ENCODE assay signal across 9 cellular contexts in the genomic region with DNA sequence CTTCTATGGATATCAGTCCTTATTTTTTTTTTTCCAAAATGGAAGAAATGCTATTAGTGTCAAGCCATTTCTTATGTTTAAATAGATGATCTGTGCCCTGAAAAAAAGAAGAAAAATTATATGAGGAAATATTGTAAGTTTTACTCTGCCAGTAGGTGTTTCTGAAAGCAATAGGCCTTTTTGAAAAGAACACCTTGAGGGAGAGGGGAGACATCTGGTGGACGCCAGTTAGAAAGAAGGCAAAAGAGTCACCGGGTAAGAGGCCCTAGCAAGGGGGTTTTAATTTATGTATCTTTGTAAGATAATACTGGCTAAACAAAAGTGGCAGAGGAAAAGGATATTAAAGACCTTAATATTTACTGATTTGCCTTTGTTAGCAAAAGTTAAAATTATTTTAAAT. TPM values are rescaled to one million over a fixed set of nuclear protein-coding genes. Genes with fewer than 3 reads are reported as not detected.
A peak's percentile ranks its signal among the peaks of the same experiment; 100 is the strongest.
DNase-seq lines count a peak whose midpoint lies in the region; ATAC-seq and TF ChIP-seq lines count a peak whose summit lies in the region.
"Had no signal": no experiment of that assay in that cellular context is flagged by ENCODE, and none has a peak within 500 bp of the region (broad histone marks: within the 10 kb centered on the region; RNA-seq: fewer than 3 reads in every experiment).

No MANE protein-coding gene starts in this region.

- H3K4me3 ChIP-seq in Jurkat, Clone E6-1 (ENCODE audit: low read length) = no peak overlapping the region
- H3K4me3 ChIP-seq in lower lobe of right lung = no peak overlapping the region

- CTCF ChIA-PET in WTC11 (lab: Charles Lee) = interaction anchor here (0.7 to 3.0 kb wide), 2 partner anchors 89 to 203 kb away, joined by 6 to 18 read pairs; no protein-coding TSS in a partner anchor

- no peaks in the 10 kb centered on the region for H3K27me3 Mint-ChIP-seq in WTC11 (ENCODE audit: low read depth)
- H3K27me3 Mint-ChIP-seq in mesothelial cell of epicardium (ENCODE audit: low read depth) = no peaks in the 10 kb centered on the region
- H3K27me3 Mint-ChIP-seq in naive thymus-derived CD8-positive, alpha-beta T cell = peaks cover 4 to 25% (median 8%) of the 10 kb centered on the region in 5 donors
- peaks cover 16% of the 10 kb centered on the region for H3K27me3 Mint-ChIP-seq in activated naive CD8-positive, alpha-beta T cell treated with anti-CD3 and anti-CD28 coated beads for 36 hours

- POLR2A ChIA-PET in WTC11 (lab: Charles Lee) = no interaction called here
- POLR2A ChIA-PET in naive thymus-derived CD8-positive, alpha-beta T cell (lab: Charles Lee) = no interaction called here

- H3K4me3 Mint-ChIP-seq in WTC11 (no peak overlapping the region), mesothelial cell of epicardium (no peak overlapping the region)
- no peak overlapping the region for H3K4me3 Mint-ChIP-seq in naive thymus-derived CD8-positive, alpha-beta T cell
- no peak overlapping the region for H3K4me3 Mint-ChIP-seq in activated naive CD8-positive, alpha-beta T cell treated with anti-CD3 and anti-CD28 coated beads for 36 hours
- H3K4me3 Mint-ChIP-seq: activated naive CD4-positive, alpha-beta T cell treated with anti-CD3 and anti-CD28 coated beads, Interleukin-2, amount 10 ng/mL, durations not matched to agents 7 days and 5 days had no signal

- TF ChIP-seq CTCF in WTC11 (IDR thresholded peaks at IDR 0.05) (no peak), lower lobe of right lung (IDR thresholded peaks at IDR 0.05) (peak; percentile 32), mesothelial cell of epicardium (IDR thresholded peaks at IDR 0.05; ENCODE audit: unreplicated experiment) (no peak)

- ATAC-seq in WTC11 (peak; percentile 77), lower lobe of right lung (no peak), GM19452 (IDR thresholded peaks at IDR 0.05; ENCODE audit: unreplicated experiment) (no peak)
- no peak for ATAC-seq in naive thymus-derived CD8-positive, alpha-beta T cell

- no peaks in the 10 kb centered on the region for H3K27me3 ChIP-seq in lower lobe of right lung (ENCODE audit: low read depth)

- no peaks in the 10 kb centered on the region for H3K4me1 ChIP-seq in lower lobe of right lung

- H3K4me1 Mint-ChIP-seq in WTC11 (peaks cover 13% of the 10 kb centered on the region), mesothelial cell of epicardium (no peaks in the 10 kb centered on the region)
- H3K4me1 Mint-ChIP-seq in naive thymus-derived CD8-positive, alpha-beta T cell = no peaks in the 10 kb centered on the region
- no peaks in the 10 kb centered on the region for H3K4me1 Mint-ChIP-seq in activated naive CD8-positive, alpha-beta T cell treated with anti-CD3 and anti-CD28 coated beads for 36 hours
- H3K4me1 Mint-ChIP-seq: activated naive CD4-positive, alpha-beta T cell treated with anti-CD3 and anti-CD28 coated beads, Interleukin-2, amount 10 ng/mL, durations not matched to agents 7 days and 5 days had no signal

- H3K36me3 ChIP-seq in lower lobe of right lung = no peaks in the 10 kb centered on the region

- no peaks in the 10 kb centered on the region for H3K9me3 ChIP-seq in lower lobe of right lung

- H3K36me3 Mint-ChIP-seq in WTC11 = no peaks in the 10 kb centered on the region
- H3K36me3 Mint-ChIP-seq in mesothelial cell of epicardium = no peaks in the 10 kb centered on the region
- H3K36me3 Mint-ChIP-seq in naive thymus-derived CD8-positive, alpha-beta T cell = no peaks in the 10 kb centered on the region
- H3K36me3 Mint-ChIP-seq in activated naive CD8-positive, alpha-beta T cell treated with anti-CD3 and anti-CD28 coated beads for 36 hours = peaks cover 2% of the 10 kb centered on the region
- H3K36me3 Mint-ChIP-seq: activated naive CD4-positive, alpha-beta T cell treated with anti-CD3 and anti-CD28 coated beads, Interleukin-2, amount 10 ng/mL, durations not matched to agents 7 days and 5 days had no signal

- intact Hi-C loops in lower lobe of right lung (cut with DNase I) = no loop called here

- DNase-seq in Daoy (ENCODE audit: low read depth) = peak; percentile 2
- peak; percentile 44 for DNase-seq in Jurkat, Clone E6-1 (ENCODE audit: low read depth, low spot score)
- peak; percentile 24 for DNase-seq in WTC11 (ENCODE audit: low spot score)
- DNase-seq in lower lobe of right lung = no peak
- DNase-seq in mesothelial cell of epicardium (ENCODE audit: low spot score in 2 of 2, unreplicated experiment in 2 of 2) = no peak
- DNase-seq in naive thymus-derived CD8-positive, alpha-beta T cell = no peak
- no peak for DNase-seq in activated naive CD8-positive, alpha-beta T cell treated with anti-CD3 and anti-CD28 coated beads for 36 hours
- DNase-seq: activated naive CD4-positive, alpha-beta T cell treated with anti-CD3 and anti-CD28 coated beads, Interleukin-2, amount 10 ng/mL, durations not matched to agents 7 days and 5 days had no signal

- peaks cover 6% of the 10 kb centered on the region; the same call in 1 of the 2 replicates for H3K9me3 Mint-ChIP-seq in WTC11
- H3K9me3 Mint-ChIP-seq in mesothelial cell of epicardium = peaks cover 3% of the 10 kb centered on the region
- H3K9me3 Mint-ChIP-seq in naive thymus-derived CD8-positive, alpha-beta T cell = peaks cover 0 to 9% (median 0%) of the 10 kb centered on the region in 9 donors
- no peaks in the 10 kb centered on the region for H3K9me3 Mint-ChIP-seq in activated naive CD8-positive, alpha-beta T cell treated with anti-CD3 and anti-CD28 coated beads for 36 hours
- H3K9me3 Mint-ChIP-seq: activated naive CD4-positive, alpha-beta T cell treated with anti-CD3 and anti-CD28 coated beads, Interleukin-2, amount 10 ng/mL, durations not matched to agents 7 days and 5 days had no signal

- no peak overlapping the region for H3K27ac Mint-ChIP-seq in WTC11
- H3K27ac Mint-ChIP-seq in mesothelial cell of epicardium = no peak overlapping the region
- H3K27ac Mint-ChIP-seq in naive thymus-derived CD8-positive, alpha-beta T cell = no peak overlapping the region
- H3K27ac Mint-ChIP-seq in activated naive CD8-positive, alpha-beta T cell treated with anti-CD3 and anti-CD28 coated beads for 36 hours = no peak overlapping the region
- H3K27ac Mint-ChIP-seq: activated naive CD4-positive, alpha-beta T cell treated with anti-CD3 and anti-CD28 coated beads, Interleukin-2, amount 10 ng/mL, durations not matched to agents 7 days and 5 days had no signal

- no peak overlapping the region for H3K27ac ChIP-seq in lower lobe of right lung

TF ChIP-seq in WTC11, 78 proteins besides CTCF, POLR2A, EP300 and RAD21:
- no peak for TF ChIP-seq TP53 (CRISPR knock-in tag; IDR thresholded peaks at IDR 0.05)
- no peak for TF ChIP-seq CREB1 (CRISPR knock-in tag; IDR thresholded peaks at IDR 0.05)
- TF ChIP-seq, protein P1, sequence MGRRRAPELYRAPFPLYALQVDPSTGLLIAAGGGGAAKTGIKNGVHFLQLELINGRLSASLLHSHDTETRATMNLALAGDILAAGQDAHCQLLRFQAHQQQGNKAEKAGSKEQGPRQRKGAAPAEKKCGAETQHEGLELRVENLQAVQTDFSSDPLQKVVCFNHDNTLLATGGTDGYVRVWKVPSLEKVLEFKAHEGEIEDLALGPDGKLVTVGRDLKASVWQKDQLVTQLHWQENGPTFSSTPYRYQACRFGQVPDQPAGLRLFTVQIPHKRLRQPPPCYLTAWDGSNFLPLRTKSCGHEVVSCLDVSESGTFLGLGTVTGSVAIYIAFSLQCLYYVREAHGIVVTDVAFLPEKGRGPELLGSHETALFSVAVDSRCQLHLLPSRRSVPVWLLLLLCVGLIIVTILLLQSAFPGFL (CRISPR knock-in tag; IDR thresholded peaks at IDR 0.05; ENCODE audit: borderline replicate concordance) = no peak
- no peak for TF ChIP-seq CREM (CRISPR knock-in tag; IDR thresholded peaks at IDR 0.05)
- no peak for TF ChIP-seq ESRRA (CRISPR knock-in tag; IDR thresholded peaks at IDR 0.05; ENCODE audit: borderline replicate concordance)
- no peak for TF ChIP-seq SMAD3 (CRISPR knock-in tag; IDR thresholded peaks at IDR 0.05; ENCODE audit: borderline replicate concordance)
- TF ChIP-seq, protein P2, sequence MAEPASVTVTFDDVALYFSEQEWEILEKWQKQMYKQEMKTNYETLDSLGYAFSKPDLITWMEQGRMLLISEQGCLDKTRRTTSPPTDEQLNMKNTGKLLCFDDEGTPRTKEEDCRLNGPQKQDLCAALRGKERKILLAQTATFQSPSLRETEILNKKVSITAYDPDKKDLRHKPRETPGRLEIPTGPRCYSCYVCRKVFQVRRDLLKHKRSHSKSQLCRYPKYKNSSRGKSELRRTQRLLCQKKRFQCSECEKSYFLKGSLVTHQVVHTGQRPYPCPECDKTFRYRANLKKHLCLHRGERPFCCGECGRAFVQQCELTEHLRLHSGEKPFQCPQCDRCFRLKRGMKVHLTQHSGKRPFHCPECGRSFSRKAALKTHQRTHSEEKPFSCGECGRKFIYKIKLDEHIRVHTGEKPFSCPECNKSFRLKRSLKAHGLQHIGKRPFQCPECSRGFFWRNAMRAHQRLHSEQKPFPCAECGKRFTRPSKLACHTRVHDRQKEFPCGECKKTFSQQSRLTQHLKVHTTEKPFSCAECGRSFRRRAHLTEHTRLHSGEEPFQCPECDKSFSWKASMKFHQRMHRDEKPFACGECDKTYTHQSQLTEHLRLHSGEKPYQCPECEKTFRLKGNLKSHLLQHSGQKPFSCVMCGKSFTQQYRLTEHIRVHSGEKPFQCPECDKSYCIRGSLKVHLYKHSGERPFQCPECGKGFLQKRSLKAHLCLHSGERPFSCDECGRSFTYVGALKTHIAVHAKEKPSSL (CRISPR knock-in tag; conservative IDR thresholded peaks at IDR 0.05) = no peak
- TF ChIP-seq NFATC4 (CRISPR knock-in tag; IDR thresholded peaks at IDR 0.05) = no peak
- no peak for TF ChIP-seq CBFB (CRISPR knock-in tag; IDR thresholded peaks at IDR 0.05; ENCODE audit: low read depth)
- no peak for TF ChIP-seq FOXJ3 (CRISPR knock-in tag; IDR thresholded peaks at IDR 0.05; ENCODE audit: borderline replicate concordance)
TF ChIP-seq in WTC11: peak in this region for 0.

RNA-seq across cellular contexts. Expression of a gene that starts 56.1 kb away (rescaled TPM):
- not detected in 2 replicates for total RNA-seq in Daoy (2014; rRNA removed; shearing (Covaris generic))
- not detected for polyA plus RNA-seq in Jurkat, Clone E6-1 (2012; ENCODE audit: insufficient read depth, insufficient read length)
- 0.46 to 0.94 TPM (median 0.50 TPM) in 3 replicates for total RNA-seq in WTC11 (2021)
- not detected for total RNA-seq in lower lobe of right lung
- total RNA-seq in mesothelial cell of epicardium = not detected in 3 replicates
- total RNA-seq in naive thymus-derived CD8-positive, alpha-beta T cell = not detected
- polyA plus RNA-seq in naive thymus-derived CD8-positive, alpha-beta T cell = not detected
- total RNA-seq in activated naive CD8-positive, alpha-beta T cell treated with anti-CD3 and anti-CD28 coated beads for 36 hours = not detected

Comparison
In these comparisons a context has a peak if more than half of its experiments do, and no peak if none do; other contexts are left out.
1. DNase-seq: peak in Daoy (single experiment), Jurkat, Clone E6-1 (single experiment) and WTC11 (single experiment); none in lower lobe of right lung (single experiment), mesothelial cell of epicardium (0 of 2), naive thymus-derived CD8-positive, alpha-beta T cell (0 of 10) and activated naive CD8-positive, alpha-beta T cell treated with anti-CD3 and anti-CD28 coated beads for 36 hours (single experiment).